ENCODE assay signal across 16 cellular contexts in genomic region chr2:205659922-205660321, GRCh38. TPM values are rescaled to one million over a fixed set of nuclear protein-coding genes. Genes with fewer than 3 reads are reported as not detected.
DNase-seq lines count a peak whose midpoint lies in the region; ATAC-seq and TF ChIP-seq lines count a peak whose summit lies in the region.
"Had no signal": no experiment of that assay in that cellular context is flagged by ENCODE, and none has a peak within 500 bp of the region (broad histone marks: within the 10 kb centered on the region; RNA-seq: fewer than 3 reads in every experiment).

No MANE protein-coding gene starts in this region.

- H2BK15ac ChIP-seq in IMR-90 (ENCODE audit: low read depth, low read length), result peak overlapping the region; percentile 30; the same call in 1 of the 3 replicates

- intact Hi-C loops in IMR-90 (cut with micrococcal nuclease), result loop anchor here (2.0 kb wide), 1 partner anchor 79 kb away; no protein-coding TSS in a partner anchor

- H3K4me1 ChIP-seq in SK-N-SH (ENCODE audit: control insufficient read depth in 1 of 2, insufficient read depth in 2 of 2, low read depth in 1 of 2, low read length in 1 of 2), result peaks cover 3 to 31% of the 10 kb centered on the region in 2 experiments
- peaks cover 27% of the 10 kb centered on the region for H3K4me1 ChIP-seq in IMR-90 (ENCODE audit: control insufficient read depth, insufficient read depth, low read length)
- peaks cover 56% of the 10 kb centered on the region for H3K4me1 ChIP-seq in adipocyte (ENCODE audit: control insufficient read depth, insufficient read depth, low read length)
- H3K4me1 ChIP-seq in skeletal muscle satellite cell (ENCODE audit: control insufficient read depth, insufficient read depth, low read length), result peaks cover 53% of the 10 kb centered on the region
- H3K4me1 ChIP-seq: prostate gland had no signal

- peaks cover 15% of the 10 kb centered on the region for H3F3A ChIP-seq in SK-N-SH (replicated peaks; ENCODE audit: insufficient read depth)

- H2AFZ ChIP-seq in SK-N-SH (ENCODE audit: low read depth) (no peak overlapping the region), IMR-90 (replicated peaks; ENCODE audit: low read length, poor library complexity) (peak overlapping the region; percentile 34)
- H2AFZ ChIP-seq: neural progenitor cell had no signal

- H2BK120ac ChIP-seq in IMR-90 (ENCODE audit: low read depth, low read length), result peak overlapping the region; percentile 38

- ATAC-seq in SK-N-SH treated with all-trans-retinoic acid at 6 μM for 48 hours, result no peak
- no peak for ATAC-seq in IMR-90 (ENCODE audit: low read depth)
- no peak for ATAC-seq in HG03460 (IDR thresholded peaks at IDR 0.05; ENCODE audit: unreplicated experiment)
- ATAC-seq in GM18517 (IDR thresholded peaks at IDR 0.05; ENCODE audit: unreplicated experiment), result no peak

- H4K5ac ChIP-seq in IMR-90 (ENCODE audit: low read depth, low read length), result peak overlapping the region; percentile 35; the same call in 1 of the 2 replicates

- H3K4me3 ChIP-seq in SK-N-SH (ENCODE audit: low read depth in 2 of 2, low read length in 1 of 2) (no peak overlapping the region), IMR-90 (ENCODE audit: insufficient read depth, low read depth, low read length) (no peak overlapping the region), adipocyte (ENCODE audit: low read length) (peak overlapping the region; percentile 41), skeletal muscle satellite cell (ENCODE audit: low read length) (peak overlapping the region; percentile 45)
- H3K4me3 ChIP-seq: neural progenitor cell, prostate gland, spleen had no signal

- DNase-seq in SK-N-SH (no peak), IMR-90 (no peak), adipocyte (ENCODE audit: low read depth) (no peak), ACHN (no peak)
- DNase-seq: activated CD4-positive, alpha-beta T cell treated with anti-CD3 and anti-CD28 coated beads, Interleukin-2, amount 10 ng/mL, durations not matched to agents 7 days and 5 days; activated gamma-delta T cell treated with Interleukin-2 at 50 U/mL for 16 hours; KBM-7; midbrain; spleen; SW 1271 had no signal

- dilution Hi-C loops in IMR-90 (cut with HindIII; ENCODE audit: low sequenced_read_pairs, unreplicated experiment), result no loop called here

- no peaks in the 10 kb centered on the region for H3K36me3 ChIP-seq in SK-N-SH (replicated peaks in 1 of 2; ENCODE audit: control insufficient read depth in 1 of 2, insufficient read depth in 2 of 2, low read length in 1 of 2)
- H3K36me3 ChIP-seq in IMR-90 (ENCODE audit: control insufficient read depth, insufficient read depth, low read length), result no peaks in the 10 kb centered on the region
- H3K36me3 ChIP-seq in adipocyte (ENCODE audit: control insufficient read depth, insufficient read depth, low read length, severe bottlenecking), result no peaks in the 10 kb centered on the region
- no peaks in the 10 kb centered on the region for H3K36me3 ChIP-seq in skeletal muscle satellite cell (ENCODE audit: insufficient read depth, low read length)
- H3K36me3 ChIP-seq: neural progenitor cell, prostate gland, spleen had no signal

- H2BK5ac ChIP-seq in IMR-90 (ENCODE audit: low read depth, low read length, poor library complexity, severe bottlenecking), result peak overlapping the region; percentile 71

- H3K79me1 ChIP-seq in IMR-90 (ENCODE audit: low read depth in 1 of 2, low read length in 2 of 2), result no peaks in the 10 kb centered on the region; a peak in 1 of 4 replicates

- H3K27me3 ChIP-seq in SK-N-SH (ENCODE audit: insufficient read depth), result no peaks in the 10 kb centered on the region
- no peaks in the 10 kb centered on the region for H3K27me3 ChIP-seq in IMR-90 (ENCODE audit: control insufficient read depth, insufficient read depth, low read length)
- H3K27me3 ChIP-seq in adipocyte (replicated peaks; ENCODE audit: control insufficient read depth, insufficient read depth, low read length), result no peaks in the 10 kb centered on the region
- no peaks in the 10 kb centered on the region for H3K27me3 ChIP-seq in skeletal muscle satellite cell (ENCODE audit: control insufficient read depth, insufficient read depth, low read length)
- H3K27me3 ChIP-seq: neural progenitor cell, spleen had no signal

- H3K4ac ChIP-seq in IMR-90 (ENCODE audit: low read depth, low read length), result peak overlapping the region; percentile 80

- peak overlapping the region in 1 of 2 experiments; percentile 33; a peak in 1 of 4 replicates for H4K8ac ChIP-seq in IMR-90 (ENCODE audit: low read depth in 2 of 2, low read length in 2 of 2)

- no peaks in the 10 kb centered on the region for H3K79me2 ChIP-seq in SK-N-SH (ENCODE audit: insufficient read depth)

- no peaks in the 10 kb centered on the region for H4K20me1 ChIP-seq in SK-N-SH (ENCODE audit: insufficient read depth)
- H4K20me1 ChIP-seq in IMR-90 (ENCODE audit: insufficient read depth, low read length), result no peaks in the 10 kb centered on the region

- no peak for TF ChIP-seq POLR2A in IMR-90 (IDR thresholded peaks at IDR 0.05; ENCODE audit: low read depth, low read length)

- no peak for TF ChIP-seq EP300 in SK-N-SH (IDR thresholded peaks at IDR 0.05; ENCODE audit: borderline replicate concordance in 1 of 2, low read depth in 1 of 2, low read length in 1 of 2)

- POLR2A ChIA-PET in SK-N-SH (lab: Yijun Ruan, JAX) (no interaction called here), IMR-90 (lab: Charles Lee; ENCODE audit: unreplicated experiment) (no interaction called here)

- no TSS peak for BruUV-seq in IMR-90 (replicated peaks; lab: Mats Ljungman, UMichigan)

- no peak overlapping the region for H3K56ac ChIP-seq in IMR-90 (ENCODE audit: extremely low read depth, insufficient read depth, low read length)

- H4K91ac ChIP-seq in IMR-90 (ENCODE audit: insufficient read depth, low read depth, low read length), result peak overlapping the region; percentile 84

- WGBS in SK-N-SH (ENCODE audit: low lambda C conversion rate), result 42% methylated on average over 8 of the region's 8 CpGs
- WGBS in IMR-90 (ENCODE audit: extremely low coverage in 2 of 2, insufficient read length in 1 of 2), 2 experiments, result 86% methylated on average over 3 of the region's 8 CpGs; no CpG with 5 or more reads in 1 of the 2 experiments

- peak overlapping the region; percentile 89 for H2AK5ac ChIP-seq in IMR-90 (ENCODE audit: low read depth, low read length)

- TF ChIP-seq CTCF in SK-N-SH (IDR thresholded peaks at IDR 0.05), result no peak
- no peak for TF ChIP-seq CTCF in IMR-90 (conservative IDR thresholded peaks at IDR 0.05; ENCODE audit: low read depth, low read length)

- CTCF ChIA-PET in SK-N-SH (lab: Yijun Ruan, JAX) (interaction anchor here (0.9 to 1.2 kb wide), 2 partner anchors 8 to 16 kb away, joined by 3 to 5 read pairs; no protein-coding TSS in a partner anchor), IMR-90 (lab: Yijun Ruan, JAX) (interaction anchor here (0.6 to 1.8 kb wide), 3 partner anchors 15 to 226 kb away, joined by 3 to 4 read pairs (median 3); no protein-coding TSS in a partner anchor)

- H2BK20ac ChIP-seq in IMR-90 (ENCODE audit: low read depth, low read length), result peak overlapping the region; percentile 53

- H3K9ac ChIP-seq in SK-N-SH, result no peak overlapping the region
- no peak overlapping the region for H3K9ac ChIP-seq in IMR-90 (ENCODE audit: low read depth, low read length)
- H3K9ac ChIP-seq in adipocyte (ENCODE audit: low read length), result peak overlapping the region; percentile 27
- H3K9ac ChIP-seq in skeletal muscle satellite cell (ENCODE audit: low read depth, low read length), result peak overlapping the region; percentile 39
- H3K9ac ChIP-seq: neural progenitor cell had no signal

- H3K9me2 ChIP-seq in SK-N-SH, result no peaks in the 10 kb centered on the region

- 0 out of 2 replicates have a peak overlapping the region, but pooled peaks have one; percentile 26 for H3K14ac ChIP-seq in IMR-90 (replicated peaks; ENCODE audit: low read depth, low read length)

- H3K23ac ChIP-seq in IMR-90 (ENCODE audit: low read depth, low read length), result no peak overlapping the region

- in situ Hi-C loops in IMR-90 (cut with MboI; ENCODE audit: low sequenced_read_pairs), result loop anchor here (10.0 kb wide), 1 partner anchor 255 kb away; no protein-coding TSS in a partner anchor
- in situ Hi-C loops in ACHN (cut with HindIII; ENCODE audit: low pct_ligation_motif_present, low pct_unique_long_range_greater_than_20kb, low sequenced_read_pairs), result no loop called here

- H3K4me2 ChIP-seq in SK-N-SH (peak overlapping the region; percentile 62; the same call in 1 of the 2 replicates), IMR-90 (ENCODE audit: low read depth, low read length) (peak overlapping the region; percentile 33), skeletal muscle satellite cell (ENCODE audit: low read length) (peak overlapping the region; percentile 83)
- H3K4me2 ChIP-seq: neural progenitor cell had no signal

- no peak for TF ChIP-seq RAD21 in SK-N-SH (IDR thresholded peaks at IDR 0.05; ENCODE audit: low read length)
- TF ChIP-seq RAD21 in IMR-90 (IDR thresholded peaks at IDR 0.05; ENCODE audit: low read length), result no peak

- peaks cover 40% of the 10 kb centered on the region for H3K9me1 ChIP-seq in IMR-90 (ENCODE audit: insufficient read depth, low read length)

- peak overlapping the region in 1 of 2 experiments; percentile 68; a peak in 1 of 4 replicates for H3K27ac ChIP-seq in SK-N-SH (ENCODE audit: low read depth in 2 of 2, low read length in 1 of 2)
- H3K27ac ChIP-seq in IMR-90 (ENCODE audit: insufficient read depth, low read length), result peak overlapping the region; percentile 50; the same call in 1 of the 2 replicates
- H3K27ac ChIP-seq: neural progenitor cell, prostate gland had no signal

- H2AK9ac ChIP-seq in IMR-90 (replicated peaks; ENCODE audit: low read depth, low read length, poor library complexity), result no peak overlapping the region

- H3K9me3 ChIP-seq in SK-N-SH, result no peaks in the 10 kb centered on the region
- H3K9me3 ChIP-seq in IMR-90 (ENCODE audit: control insufficient read depth, insufficient read depth, low read length), result no peaks in the 10 kb centered on the region
- H3K9me3 ChIP-seq in adipocyte (ENCODE audit: control insufficient read depth, low read length), result no peaks in the 10 kb centered on the region
- H3K9me3 ChIP-seq in skeletal muscle satellite cell (replicated peaks; ENCODE audit: low read length), result no peaks in the 10 kb centered on the region
- H3K9me3 ChIP-seq: prostate gland, spleen had no signal

- peak overlapping the region; percentile 81 for H3K18ac ChIP-seq in IMR-90 (ENCODE audit: low read depth, low read length)

TF ChIP-seq in SK-N-SH treated with all-trans-retinoic acid at 6 μM for 48 hours, 23 proteins besides CTCF, POLR2A, EP300 and RAD21 (continues in another document):
- no peak for TF ChIP-seq TOX (CRISPR knock-in tag; IDR thresholded peaks at IDR 0.05; ENCODE audit: borderline replicate concordance)

TF ChIP-seq in IMR-90, 13 proteins besides CTCF, POLR2A, EP300 and RAD21 (continues in another document):
- no peak for TF ChIP-seq FOS (IDR thresholded peaks at IDR 0.05; ENCODE audit: low read depth, low read length)

RNA-seq across cellular contexts. Expression of gene NRP2, which starts 22.4 kb away (rescaled TPM):
- polyA plus RNA-seq in SK-N-SH (2012; rRNA removed) (66.9 and 68.8 TPM in 2 replicates), IMR-90 (2012; rRNA removed) (45.2 and 51.3 TPM in 2 replicates)
- polyA plus RNA-seq in SK-N-SH (2012; cell fraction: cytosol; rRNA removed), result 47.4 and 57.6 TPM in 2 replicates
- 48.8 and 59.3 TPM in 2 replicates for polyA plus RNA-seq in SK-N-SH (2012; cell fraction: nucleus; rRNA removed)
- 43.3 and 46.4 TPM in 2 replicates for total RNA-seq in IMR-90 (2012; rRNA removed)
- 40.6 and 48.8 TPM in 2 replicates for polyA plus RNA-seq in IMR-90 (2012; cell fraction: cytosol; rRNA removed)
- polyA plus RNA-seq in IMR-90 (2012; cell fraction: nucleus; rRNA removed; ENCODE audit: low replicate concordance), result 27.6 and 54.4 TPM in 2 replicates
- total RNA-seq in skeletal muscle satellite cell (2012; rRNA removed), result 3.3 and 9.2 TPM in 2 replicates

Comparison
In these comparisons a context has a peak if more than half of its experiments do, and no peak if none do; other contexts are left out.
1. H3K4me2 ChIP-seq: peak in every context shown above with its lines; median percentile 83 in skeletal muscle satellite cell; 62 in SK-N-SH; 33 in IMR-90.
2. H3K4me3 ChIP-seq: peak in adipocyte (single experiment) and skeletal muscle satellite cell (single experiment); none in SK-N-SH (0 of 2) and IMR-90 (single experiment).
3. H3K9ac ChIP-seq: peak in adipocyte (single experiment) and skeletal muscle satellite cell (single experiment); none in SK-N-SH (single experiment) and IMR-90 (single experiment).